1 cellular context compared by ENCODE assay signal in the genomic region with DNA sequence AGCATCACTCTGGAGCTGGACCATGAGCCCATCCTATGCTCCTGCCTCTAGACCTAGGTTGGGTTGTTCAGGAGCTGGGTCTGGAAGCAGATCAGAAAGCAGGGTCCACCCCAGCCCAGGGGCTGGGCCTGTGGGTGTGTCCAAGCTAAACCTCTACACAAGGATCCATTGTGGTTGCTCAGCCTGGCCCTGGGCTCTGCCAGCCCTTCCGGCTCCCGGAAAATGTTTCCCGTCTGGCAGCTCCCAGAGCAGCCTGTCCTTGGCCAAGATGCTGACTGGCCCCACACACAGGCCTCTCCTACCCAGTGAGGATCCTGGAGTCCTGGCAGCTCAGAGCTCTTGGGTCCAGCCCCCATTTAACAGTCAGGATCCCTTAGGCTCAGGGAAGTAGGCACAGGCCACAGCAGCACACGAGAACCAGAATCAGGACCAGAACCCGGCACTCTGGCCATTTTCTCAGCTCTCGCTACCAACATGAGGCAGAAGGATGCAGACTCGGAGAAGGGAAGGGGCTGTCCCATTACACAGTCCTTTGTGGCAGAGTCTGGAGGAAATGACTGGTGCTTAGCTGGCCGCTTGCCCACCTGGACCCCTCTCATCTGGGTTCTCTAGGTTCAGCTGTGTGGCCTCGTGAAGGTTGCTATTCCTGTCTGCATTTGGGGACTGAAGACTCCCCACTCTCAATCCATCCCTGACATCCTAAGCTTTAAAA.
TF ChIP-seq lines count a peak whose summit lies in the region.

No MANE protein-coding gene starts in this region.

TF ChIP-seq in HepG2, 621 proteins besides CTCF, POLR2A, EP300 and RAD21 (continued from another document and continues in another):
- TF ChIP-seq, protein P1, sequence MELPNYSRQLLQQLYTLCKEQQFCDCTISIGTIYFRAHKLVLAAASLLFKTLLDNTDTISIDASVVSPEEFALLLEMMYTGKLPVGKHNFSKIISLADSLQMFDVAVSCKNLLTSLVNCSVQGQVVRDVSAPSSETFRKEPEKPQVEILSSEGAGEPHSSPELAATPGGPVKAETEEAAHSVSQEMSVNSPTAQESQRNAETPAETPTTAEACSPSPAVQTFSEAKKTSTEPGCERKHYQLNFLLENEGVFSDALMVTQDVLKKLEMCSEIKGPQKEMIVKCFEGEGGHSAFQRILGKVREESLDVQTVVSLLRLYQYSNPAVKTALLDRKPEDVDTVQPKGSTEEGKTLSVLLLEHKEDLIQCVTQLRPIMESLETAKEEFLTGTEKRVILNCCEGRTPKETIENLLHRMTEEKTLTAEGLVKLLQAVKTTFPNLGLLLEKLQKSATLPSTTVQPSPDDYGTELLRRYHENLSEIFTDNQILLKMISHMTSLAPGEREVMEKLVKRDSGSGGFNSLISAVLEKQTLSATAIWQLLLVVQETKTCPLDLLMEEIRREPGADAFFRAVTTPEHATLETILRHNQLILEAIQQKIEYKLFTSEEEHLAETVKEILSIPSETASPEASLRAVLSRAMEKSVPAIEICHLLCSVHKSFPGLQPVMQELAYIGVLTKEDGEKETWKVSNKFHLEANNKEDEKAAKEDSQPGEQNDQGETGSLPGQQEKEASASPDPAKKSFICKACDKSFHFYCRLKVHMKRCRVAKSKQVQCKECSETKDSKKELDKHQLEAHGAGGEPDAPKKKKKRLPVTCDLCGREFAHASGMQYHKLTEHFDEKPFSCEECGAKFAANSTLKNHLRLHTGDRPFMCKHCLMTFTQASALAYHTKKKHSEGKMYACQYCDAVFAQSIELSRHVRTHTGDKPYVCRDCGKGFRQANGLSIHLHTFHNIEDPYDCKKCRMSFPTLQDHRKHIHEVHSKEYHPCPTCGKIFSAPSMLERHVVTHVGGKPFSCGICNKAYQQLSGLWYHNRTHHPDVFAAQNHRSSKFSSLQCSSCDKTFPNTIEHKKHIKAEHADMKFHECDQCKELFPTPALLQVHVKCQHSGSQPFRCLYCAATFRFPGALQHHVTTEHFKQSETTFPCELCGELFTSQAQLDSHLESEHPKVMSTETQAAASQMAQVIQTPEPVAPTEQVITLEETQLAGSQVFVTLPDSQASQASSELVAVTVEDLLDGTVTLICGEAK (IDR thresholded peaks at IDR 0.05), result no peak
- TF ChIP-seq, protein P1 (CRISPR knock-in tag; IDR thresholded peaks at IDR 0.05), result no peak; the same call in 1 of the 2 replicates
- 0 out of 2 replicates have a peak, but pooled peaks have one; percentile 27 for TF ChIP-seq NCOA1 (CRISPR knock-in tag; IDR thresholded peaks at IDR 0.05)
- TF ChIP-seq MYNN (CRISPR knock-in tag; IDR thresholded peaks at IDR 0.05; ENCODE audit: low read depth), result no peak
- TF ChIP-seq CHD2 (IDR thresholded peaks at IDR 0.05; ENCODE audit: low read depth, low read length), result no peak
- no peak for TF ChIP-seq ZNF251 (CRISPR knock-in tag; IDR thresholded peaks at IDR 0.05)
- TF ChIP-seq CERS6 (CRISPR knock-in tag; IDR thresholded peaks at IDR 0.05), result no peak
- TF ChIP-seq RFX3 (CRISPR knock-in tag; IDR thresholded peaks at IDR 0.05), result no peak
- TF ChIP-seq ZNF44 (CRISPR knock-in tag; IDR thresholded peaks at IDR 0.05), result no peak
- TF ChIP-seq CEBPZ (IDR thresholded peaks at IDR 0.05; ENCODE audit: low read length), result no peak
- peak; percentile 66; the same call in 1 of the 2 replicates for TF ChIP-seq BCL3 (CRISPR knock-in tag; IDR thresholded peaks at IDR 0.05)
- TF ChIP-seq, protein P2, sequence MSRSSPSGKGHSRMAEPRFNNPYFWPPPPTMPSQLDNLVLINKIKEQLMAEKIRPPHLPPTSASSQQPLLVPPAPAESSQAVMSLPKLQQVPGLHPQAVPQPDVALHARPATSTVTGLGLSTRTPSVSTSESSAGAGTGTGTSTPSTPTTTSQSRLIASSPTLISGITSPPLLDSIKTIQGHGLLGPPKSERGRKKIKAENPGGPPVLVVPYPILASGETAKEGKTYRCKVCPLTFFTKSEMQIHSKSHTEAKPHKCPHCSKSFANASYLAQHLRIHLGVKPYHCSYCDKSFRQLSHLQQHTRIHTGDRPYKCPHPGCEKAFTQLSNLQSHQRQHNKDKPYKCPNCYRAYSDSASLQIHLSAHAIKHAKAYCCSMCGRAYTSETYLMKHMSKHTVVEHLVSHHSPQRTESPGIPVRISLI (CRISPR knock-in tag; IDR thresholded peaks at IDR 0.05; ENCODE audit: borderline replicate concordance), result peak; percentile 46; the same call in 1 of the 2 replicates
- TF ChIP-seq ZNF407 (CRISPR knock-in tag; IDR thresholded peaks at IDR 0.05; ENCODE audit: not compliant biosample characterization), result no peak
- TF ChIP-seq, protein P3, sequence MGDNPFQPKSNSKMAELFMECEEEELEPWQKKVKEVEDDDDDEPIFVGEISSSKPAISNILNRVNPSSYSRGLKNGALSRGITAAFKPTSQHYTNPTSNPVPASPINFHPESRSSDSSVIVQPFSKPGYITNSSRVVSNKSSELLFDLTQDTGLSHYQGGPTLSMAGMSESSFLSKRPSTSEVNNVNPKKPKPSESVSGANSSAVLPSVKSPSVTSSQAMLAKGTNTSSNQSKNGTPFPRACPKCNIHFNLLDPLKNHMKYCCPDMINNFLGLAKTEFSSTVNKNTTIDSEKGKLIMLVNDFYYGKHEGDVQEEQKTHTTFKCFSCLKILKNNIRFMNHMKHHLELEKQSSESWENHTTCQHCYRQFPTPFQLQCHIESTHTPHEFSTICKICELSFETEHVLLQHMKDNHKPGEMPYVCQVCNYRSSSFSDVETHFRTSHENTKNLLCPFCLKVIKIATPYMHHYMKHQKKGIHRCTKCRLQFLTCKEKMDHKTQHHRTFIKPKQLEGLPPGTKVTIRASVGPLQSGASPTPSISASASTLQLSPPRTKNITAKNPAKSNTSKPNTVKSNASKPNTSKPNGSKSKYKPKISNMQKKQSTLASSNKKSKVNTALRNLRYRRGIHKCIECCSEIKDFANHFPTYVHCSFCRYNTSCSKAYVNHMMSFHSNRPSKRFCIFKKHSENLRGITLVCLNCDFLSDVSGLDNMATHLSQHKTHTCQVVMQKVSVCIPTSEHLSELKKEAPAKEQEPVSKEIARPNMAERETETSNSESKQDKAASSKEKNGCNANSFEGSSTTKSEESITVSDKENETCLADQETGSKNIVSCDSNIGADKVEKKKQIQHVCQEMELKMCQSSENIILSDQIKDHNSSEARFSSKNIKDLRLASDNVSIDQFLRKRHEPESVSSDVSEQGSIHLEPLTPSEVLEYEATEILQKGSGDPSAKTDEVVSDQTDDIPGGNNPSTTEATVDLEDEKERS (CRISPR knock-in tag; IDR thresholded peaks at IDR 0.05), result no peak
